8 cellular contexts compared by ENCODE assay signal in the genomic region with DNA sequence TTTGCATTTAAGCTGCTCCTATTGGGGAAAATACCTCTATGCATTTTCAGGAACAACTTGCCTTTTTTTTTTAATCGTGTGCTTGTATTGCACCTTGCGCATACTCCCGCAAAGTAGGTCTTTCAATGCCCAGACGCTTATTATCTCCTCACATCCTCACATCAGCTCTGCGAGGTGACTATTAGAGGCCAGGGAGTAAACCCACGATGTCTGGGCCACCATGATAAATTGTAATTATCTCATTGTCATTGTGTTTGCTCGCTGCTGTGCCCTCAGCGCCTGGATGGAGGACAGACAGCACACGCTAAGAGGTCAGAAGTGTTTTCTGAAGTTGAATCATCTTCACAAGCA. TPM values are rescaled to one million over a fixed set of nuclear protein-coding genes. Genes with fewer than 3 reads are reported as not detected.
DNase-seq lines count a peak whose midpoint lies in the region; ATAC-seq and TF ChIP-seq lines count a peak whose summit lies in the region.

No MANE protein-coding gene starts in this region.

- peaks cover 22% of the 10 kb centered on the region for H3K4me1 ChIP-seq in neuron (ENCODE audit: insufficient read depth, low read length)

- H3K27ac ChIP-seq in coronary artery: peak overlapping the region in 1 of 2 donors; percentile 98

- H3K9me3 ChIP-seq in neuron (ENCODE audit: low read length): no peaks in the 10 kb centered on the region

- H3K36me3 ChIP-seq in neuron (ENCODE audit: insufficient read depth, low read length): no peaks in the 10 kb centered on the region

- TF ChIP-seq CTCF in coronary artery (IDR thresholded peaks at IDR 0.05): no peak
- TF ChIP-seq CTCF in lower leg skin (IDR thresholded peaks at IDR 0.05): no peak

- WGBS in lower leg skin, 2 donors: 48 to 54% methylated on average over 9 of the region's 9 CpGs

- H3K4me3 ChIP-seq in coronary artery: peak overlapping the region; percentile 96
- peak overlapping the region; percentile 81 for H3K4me3 ChIP-seq in neuron (ENCODE audit: low read length)
- no peak overlapping the region for H3K4me3 ChIP-seq in lower leg skin (ENCODE audit: low read depth, poor library complexity, severe bottlenecking)

- no peaks in the 10 kb centered on the region for H3K27me3 ChIP-seq in neuron (ENCODE audit: insufficient read depth, low read length)

- H2AFZ ChIP-seq in neuron (ENCODE audit: low read depth, low read length): peak overlapping the region; percentile 62

- intact Hi-C loops in lower leg skin (cut with DNase I; ENCODE audit: low total_unique reads): no loop called here

- TF ChIP-seq POLR2A in lower leg skin (IDR thresholded peaks at IDR 0.05): no peak

- DNase-seq in DMS53 treated with DMSO at 0.1 percent for 48 hours (lab: John Stamatoyannopoulos, UW; ENCODE audit: unreplicated experiment) (peak; percentile 54), NCI-H345 (lab: John Stamatoyannopoulos, UW) (peak; percentile 46), coronary artery (ENCODE audit: low spot score) (no peak), lower leg skin (ENCODE audit: low spot score in 2 of 2) (no peak)

- no peak for ATAC-seq in HG02938 (IDR thresholded peaks at IDR 0.05; ENCODE audit: unreplicated experiment)
- no peak for ATAC-seq in HG03097 (IDR thresholded peaks at IDR 0.05; ENCODE audit: low FRiP score, unreplicated experiment)
- no peak for ATAC-seq in HG03139 (IDR thresholded peaks at IDR 0.05; ENCODE audit: unreplicated experiment)

RNA-seq across cellular contexts. Expression of gene RELL1, which starts 1.0 kb away (rescaled TPM):
- 10 to 100 TPM; 66.5 to 78.6 (median 73.7) TPM for total RNA-seq in lower leg skin

Comparison
In these comparisons a context has a peak if more than half of its experiments do, and no peak if none do; other contexts are left out.
1. DNase-seq: peak in DMS53 treated with DMSO at 0.1 percent for 48 hours (single experiment) and NCI-H345 (single experiment); none in coronary artery (single experiment) and lower leg skin (0 of 2).